1 cellular context compared by ENCODE assay signal in genomic region chr9:16257604-16258003, GRCh38.
TF ChIP-seq lines count a peak whose summit lies in the region.

No MANE protein-coding gene starts in this region.

TF ChIP-seq in GM23338, 12 proteins besides CTCF, POLR2A, EP300 and RAD21 (continued from another document):
- TF ChIP-seq REST (IDR thresholded peaks at IDR 0.05; ENCODE audit: unreplicated experiment): no peak
- TF ChIP-seq ZNF114 (CRISPR knock-in tag; IDR thresholded peaks at IDR 0.05): no peak
- TF ChIP-seq JUNB (IDR thresholded peaks at IDR 0.05; ENCODE audit: unreplicated experiment): no peak
- no peak for TF ChIP-seq EZH2 (IDR thresholded peaks at IDR 0.05; ENCODE audit: low read depth, unreplicated experiment)
- no peak for TF ChIP-seq ZNF331 (CRISPR knock-in tag; IDR thresholded peaks at IDR 0.05; ENCODE audit: low read depth)
- TF ChIP-seq POLR2AphosphoS5 (IDR thresholded peaks at IDR 0.05; ENCODE audit: low read depth): no peak
- TF ChIP-seq, protein P1, sequence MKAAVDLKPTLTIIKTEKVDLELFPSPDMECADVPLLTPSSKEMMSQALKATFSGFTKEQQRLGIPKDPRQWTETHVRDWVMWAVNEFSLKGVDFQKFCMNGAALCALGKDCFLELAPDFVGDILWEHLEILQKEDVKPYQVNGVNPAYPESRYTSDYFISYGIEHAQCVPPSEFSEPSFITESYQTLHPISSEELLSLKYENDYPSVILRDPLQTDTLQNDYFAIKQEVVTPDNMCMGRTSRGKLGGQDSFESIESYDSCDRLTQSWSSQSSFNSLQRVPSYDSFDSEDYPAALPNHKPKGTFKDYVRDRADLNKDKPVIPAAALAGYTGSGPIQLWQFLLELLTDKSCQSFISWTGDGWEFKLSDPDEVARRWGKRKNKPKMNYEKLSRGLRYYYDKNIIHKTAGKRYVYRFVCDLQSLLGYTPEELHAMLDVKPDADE (IDR thresholded peaks at IDR 0.05): no peak
- TF ChIP-seq EZH2phosphoT487 (IDR thresholded peaks at IDR 0.05; ENCODE audit: unreplicated experiment): no peak
- TF ChIP-seq STAT1 (IDR thresholded peaks at IDR 0.05; ENCODE audit: unreplicated experiment): no peak
